ENCODE assay signal across 8 cellular contexts in genomic region chr19:10653482-10653731, GRCh38.
A peak's percentile ranks its signal among the peaks of the same experiment; 100 is the strongest.
DNase-seq lines count a peak whose midpoint lies in the region; ATAC-seq and TF ChIP-seq lines count a peak whose summit lies in the region.

No MANE protein-coding gene starts in this region.

- peak overlapping the region; percentile 96 for H3K27ac ChIP-seq in cingulate gyrus (ENCODE audit: low read depth, low read length)
- H3K27ac ChIP-seq in muscle layer of duodenum (ENCODE audit: low read length): peak overlapping the region; percentile 99

- DNase-seq in AG09309 (ENCODE audit: low read depth) (no peak), SIG-M5 treated with dmso at 0.1 percent for 504 hours (lab: John Stamatoyannopoulos, UW; ENCODE audit: unreplicated experiment) (no peak), NCI-H526 treated with DMSO at 0.1 percent for 48 hours (lab: John Stamatoyannopoulos, UW) (no peak)

- peaks cover 0 to 4% of the 10 kb centered on the region in 2 donors for H3K36me3 ChIP-seq in muscle layer of duodenum (ENCODE audit: control insufficient read depth in 1 of 2, insufficient read depth in 2 of 2, low read length in 2 of 2)

- TF ChIP-seq EP300 in Ishikawa (IDR thresholded peaks at IDR 0.05; ENCODE audit: borderline replicate concordance): no peak

- TF ChIP-seq RAD21 in Ishikawa (IDR thresholded peaks at IDR 0.05; ENCODE audit: low read depth): no peak

- no peak for ATAC-seq in HG02840 (IDR thresholded peaks at IDR 0.05; ENCODE audit: low FRiP score, unreplicated experiment)
- ATAC-seq in GM18907 (IDR thresholded peaks at IDR 0.05; ENCODE audit: unreplicated experiment): no peak

- TF ChIP-seq CTCF in AG09309 (IDR thresholded peaks at IDR 0.05; ENCODE audit: control insufficient read depth, insufficient read depth, low read depth, low read length, missing control alignments): peak; percentile 3

- no peaks in the 10 kb centered on the region for H3K9me3 ChIP-seq in muscle layer of duodenum (ENCODE audit: control insufficient read depth in 1 of 2, low read length in 2 of 2)

- H3K4me3 ChIP-seq in AG09309 (ENCODE audit: control insufficient read depth, low read depth, low read length) (peak overlapping the region; percentile 92), muscle layer of duodenum (ENCODE audit: low read depth in 1 of 2, low read length in 2 of 2) (peak overlapping the region; percentile 83 to 84)

- peaks cover 9 to 29% of the 10 kb centered on the region in 2 donors for H3K4me1 ChIP-seq in muscle layer of duodenum (ENCODE audit: control insufficient read depth in 1 of 2, insufficient read depth in 2 of 2, low read length in 2 of 2)

- H3K27me3 ChIP-seq in muscle layer of duodenum (ENCODE audit: low read depth, low read length): no peaks in the 10 kb centered on the region

TF ChIP-seq in Ishikawa, 13 proteins besides CTCF, POLR2A, EP300 and RAD21:
- no peak for TF ChIP-seq EGR1 (IDR thresholded peaks at IDR 0.05)
- 0 out of 2 replicates have a peak, but pooled peaks have one; percentile 14 for TF ChIP-seq TCF12 (IDR thresholded peaks at IDR 0.05; ENCODE audit: low read depth)
